In genomic region chr5:117813850-117814249, GRCh38 we compare ENCODE assay signal across 8 cellular contexts.
"Had no signal": no experiment of that assay in that cellular context is flagged by ENCODE, and none has a peak within 500 bp of the region (broad histone marks: within the 10 kb centered on the region; RNA-seq: fewer than 3 reads in every experiment).

No MANE protein-coding gene starts in this region.

- H3K27ac ChIP-seq: HL-60, KMS-11 had no signal

- H3K4me3 ChIP-seq: K562 had no signal

- DNase-seq: IMR-90, KBM-7, KG1 had no signal

- ATAC-seq: HepG2, K562 had no signal

- H3K4me2 ChIP-seq: KMS-11 had no signal

- FAIRE-seq: HepG2, HTR-8/SVneo, K562 had no signal
